20 cellular contexts compared by ENCODE assay signal in genomic region chr5:31487510-31487909, GRCh38. TPM values are rescaled to one million over a fixed set of nuclear protein-coding genes. Genes with fewer than 3 reads are reported as not detected.
DNase-seq lines count a peak whose midpoint lies in the region; ATAC-seq, FAIRE-seq and TF ChIP-seq lines count a peak whose summit lies in the region.
"Had no signal": no experiment of that assay in that cellular context is flagged by ENCODE, and none has a peak within 500 bp of the region (broad histone marks: within the 10 kb centered on the region; RNA-seq: fewer than 3 reads in every experiment).

No MANE protein-coding gene starts in this region.

- ATAC-seq in GM19452 (IDR thresholded peaks at IDR 0.05; ENCODE audit: unreplicated experiment): no peak
- ATAC-seq: HCT116 had no signal

- peaks cover 1% of the 10 kb centered on the region for H3K4me1 Mint-ChIP-seq in HFFc6 (ENCODE audit: low read depth)
- H3K4me1 Mint-ChIP-seq in brain: peaks cover 17% of the 10 kb centered on the region
- H3K4me1 Mint-ChIP-seq: B cell had no signal

- H4K91ac ChIP-seq in mesenchymal stem cell (ENCODE audit: low read length): no peak overlapping the region

- no peak overlapping the region for H3K23ac ChIP-seq in mesenchymal stem cell (ENCODE audit: low read length in 2 of 2)

- FAIRE-seq in A204.1 (lab: Jason Lieb, UNC): peak; percentile 64
- FAIRE-seq: GM12891 had no signal

- H3K18ac ChIP-seq in mesenchymal stem cell (ENCODE audit: low read depth in 1 of 2, low read length in 2 of 2): no peak overlapping the region

- H3K4ac ChIP-seq in mesenchymal stem cell (ENCODE audit: low read depth in 1 of 2, low read length in 2 of 2): no peak overlapping the region

- H2BK120ac ChIP-seq in mesenchymal stem cell (ENCODE audit: low read depth, low read length): no peak overlapping the region

- H4K8ac ChIP-seq in mesenchymal stem cell (ENCODE audit: low read length): no peak overlapping the region

- H2BK15ac ChIP-seq in mesenchymal stem cell (ENCODE audit: low read depth, poor library complexity, severe bottlenecking): no peak overlapping the region

- intact Hi-C loops in vagina (cut with DNase I): no loop called here

- H3K4me3 Mint-ChIP-seq in HFFc6: no peak overlapping the region
- no peak overlapping the region for H3K4me3 Mint-ChIP-seq in brain
- H3K4me3 Mint-ChIP-seq: B cell; CD4-positive, alpha-beta memory T cell had no signal

- H3K27ac Mint-ChIP-seq in HFFc6: no peak overlapping the region
- no peak overlapping the region for H3K27ac Mint-ChIP-seq in brain
- H3K27ac Mint-ChIP-seq: B cell had no signal

- peaks cover 17% of the 10 kb centered on the region; the same call in 1 of the 2 replicates for H3K36me3 Mint-ChIP-seq in HFFc6 (ENCODE audit: low read depth)
- peaks cover 68% of the 10 kb centered on the region for H3K36me3 Mint-ChIP-seq in brain

- no peak overlapping the region for H3K27ac ChIP-seq in mesenchymal stem cell (ENCODE audit: low read length, poor library complexity, severe bottlenecking)
- H3K27ac ChIP-seq in vagina: no peak overlapping the region
- H3K27ac ChIP-seq: HL-60, SJSA1 had no signal

- H3K27me3 Mint-ChIP-seq in HFFc6 (ENCODE audit: insufficient read depth) (no peaks in the 10 kb centered on the region), brain (no peaks in the 10 kb centered on the region)
- H3K27me3 Mint-ChIP-seq: B cell; CD4-positive, alpha-beta memory T cell had no signal

- H2AK5ac ChIP-seq in mesenchymal stem cell (ENCODE audit: low read length, severe bottlenecking): no peak overlapping the region

- H3K4me1 ChIP-seq in mesenchymal stem cell (ENCODE audit: control insufficient read depth, insufficient read depth, low read depth, low read length) (no peaks in the 10 kb centered on the region), vagina (peaks cover 12% of the 10 kb centered on the region)
- H3K4me1 ChIP-seq: SJSA1 had no signal

- peak overlapping the region; percentile 7 for H3K9ac ChIP-seq in mesenchymal stem cell (ENCODE audit: low read length)

- H3K4me3 ChIP-seq in mesenchymal stem cell (ENCODE audit: insufficient read depth in 1 of 2, low read depth in 1 of 2, low read length in 2 of 2) (no peak overlapping the region), vagina (no peak overlapping the region)
- H3K4me3 ChIP-seq: MG63, SJSA1 had no signal

- H2BK12ac ChIP-seq in mesenchymal stem cell (ENCODE audit: low read length in 2 of 2): no peak overlapping the region

- DNase-seq in HFFc6: no peak
- no peak for DNase-seq in mesenchymal stem cell
- DNase-seq in NCI-H1694 (lab: John Stamatoyannopoulos, UW): no peak
- no peak for DNase-seq in hepatic stellate cell (ENCODE audit: low spot score)
- DNase-seq in vagina (ENCODE audit: extremely low spot score in 2 of 2): no peak
- DNase-seq: CD4-positive, alpha-beta memory T cell; DMS79; KG1; MG63; NCI-H1105; NCI-H187 treated with DMSO at 0.1 percent for 48 hours; NCI-H2171 had no signal

- H2AFZ ChIP-seq in mesenchymal stem cell (ENCODE audit: low read depth, low read length): no peak overlapping the region

- no peaks in the 10 kb centered on the region for H3K9me3 ChIP-seq in mesenchymal stem cell (ENCODE audit: control insufficient read depth, low read length)
- no peaks in the 10 kb centered on the region for H3K9me3 ChIP-seq in vagina
- H3K9me3 ChIP-seq: MG63, SJSA1 had no signal

- TF ChIP-seq POLR2A in vagina (IDR thresholded peaks at IDR 0.05): no peak

- H2BK5ac ChIP-seq in mesenchymal stem cell (ENCODE audit: low read depth, low read length, poor library complexity, severe bottlenecking): no peak overlapping the region

- no peak overlapping the region for H3K14ac ChIP-seq in mesenchymal stem cell (ENCODE audit: low read length in 2 of 2)

- H3K36me3 ChIP-seq in mesenchymal stem cell (ENCODE audit: control insufficient read depth in 1 of 2, insufficient read depth in 2 of 2, low read depth in 1 of 2, low read length in 2 of 2) (peaks cover 9 to 87% of the 10 kb centered on the region in 2 experiments), vagina (peaks cover 0 to 18% of the 10 kb centered on the region in 2 donors)

- H3K4me2 ChIP-seq in mesenchymal stem cell (ENCODE audit: low read length, poor library complexity, severe bottlenecking): no peak overlapping the region

- no peaks in the 10 kb centered on the region for H3K9me3 Mint-ChIP-seq in HFFc6
- no peaks in the 10 kb centered on the region for H3K9me3 Mint-ChIP-seq in brain
- H3K9me3 Mint-ChIP-seq: CD4-positive, alpha-beta memory T cell had no signal

- TF ChIP-seq CTCF in HFFc6 (IDR thresholded peaks at IDR 0.05) (peak; percentile 48; the same call in 1 of the 2 replicates), brain (conservative IDR thresholded peaks at IDR 0.05) (peak; percentile 22 to 44), vagina (IDR thresholded peaks at IDR 0.05) (no peak)

- H3K79me1 ChIP-seq in mesenchymal stem cell (replicated peaks; ENCODE audit: low read length, poor library complexity, severe bottlenecking): peaks cover 13% of the 10 kb centered on the region

- no peaks in the 10 kb centered on the region for H3K27me3 ChIP-seq in mesenchymal stem cell (ENCODE audit: control insufficient read depth in 1 of 2, insufficient read depth in 1 of 2, low read length in 2 of 2)
- H3K27me3 ChIP-seq in vagina: no peaks in the 10 kb centered on the region
- H3K27me3 ChIP-seq: MG63, SJSA1 had no signal

- 100% methylated on average over 2 of the region's 2 CpGs for WGBS in mesenchymal stem cell

RNA-seq across cellular contexts. Expression of gene DROSHA, which starts 44.4 kb away (rescaled TPM):
- 10 to 100 TPM; 67.5 to 77.0 (median 69.6) TPM for total RNA-seq in HFFc6 (2021; fragmentation: NEBNext Ultra II Directional; extraction: Animal tissue kit (Norgen Biotek cat#: 25700))
- 52.8 TPM for polyA plus RNA-seq in brain (ENCODE audit: insufficient read depth, low read depth, low replicate concordance)
- 42.1 TPM for polyA plus RNA-seq in mesenchymal stem cell (2013, experiment 1 of 2)
- polyA plus RNA-seq in mesenchymal stem cell (2013, experiment 2 of 2): 48.3 TPM
- total RNA-seq in vagina: 50.1 TPM

RNA-seq across cellular contexts. Expression of gene C5orf22, which starts 44.6 kb away (rescaled TPM):
- 10 to 100 TPM; 18.7 to 23.7 (median 20.6) TPM for total RNA-seq in HFFc6 (2021; fragmentation: NEBNext Ultra II Directional; extraction: Animal tissue kit (Norgen Biotek cat#: 25700))
- 13.3 TPM for polyA plus RNA-seq in brain (ENCODE audit: insufficient read depth, low read depth, low replicate concordance)
- polyA plus RNA-seq in mesenchymal stem cell (2013, experiment 1 of 2): 19.0 TPM
- 18.5 TPM for polyA plus RNA-seq in mesenchymal stem cell (2013, experiment 2 of 2)
- 18.2 TPM for total RNA-seq in vagina

Comparison
In these comparisons a context has a peak if more than half of its experiments do, and no peak if none do; other contexts are left out.
1. CTCF ChIP-seq: peak in HFFc6 (single experiment) and brain (2 of 2); none in vagina (0 of 3).